8 cellular contexts compared by ENCODE assay signal in the genomic region with DNA sequence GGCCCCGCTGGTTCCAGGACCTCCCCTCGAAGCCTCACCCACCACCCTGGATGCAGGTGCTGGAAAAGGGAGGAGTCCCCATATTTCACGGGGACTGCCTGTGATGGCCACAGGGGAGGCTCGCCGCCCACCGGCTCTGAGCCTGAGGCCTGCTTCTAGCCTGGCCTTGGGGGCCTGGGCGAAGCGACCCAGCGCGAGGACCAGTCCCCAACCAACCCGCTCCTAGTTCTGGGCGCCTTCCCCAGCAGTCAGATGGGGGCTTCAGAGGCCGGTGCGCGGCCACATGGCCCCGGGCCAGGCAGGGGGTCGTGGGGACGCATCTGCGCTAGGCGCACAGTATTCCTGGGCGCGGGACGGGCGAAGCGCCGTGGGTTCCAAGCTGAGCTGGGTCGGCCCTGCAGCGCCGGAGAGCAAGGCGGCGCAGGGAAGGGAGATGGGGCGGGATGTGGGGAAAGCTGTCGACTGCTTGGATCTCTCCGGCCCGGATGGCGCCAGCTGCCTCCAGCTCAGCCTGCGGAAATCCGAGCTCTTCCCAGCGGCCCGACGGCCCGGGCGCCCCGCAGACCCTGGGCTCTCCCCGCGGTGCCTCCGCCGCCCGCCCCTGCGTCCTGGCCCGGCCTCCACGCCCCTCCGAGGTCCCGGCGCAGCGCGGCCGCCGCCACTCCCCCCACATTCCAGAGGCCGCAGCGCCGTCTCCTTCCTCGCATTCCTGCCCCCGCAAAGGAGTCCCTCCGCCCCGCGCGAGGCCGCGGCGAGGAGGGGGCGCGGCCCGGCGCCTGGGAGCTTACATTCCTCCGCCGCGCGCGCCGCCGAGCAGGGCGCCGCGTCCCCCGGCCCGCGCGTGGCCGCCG. TPM values are rescaled to one million over a fixed set of nuclear protein-coding genes. Genes with fewer than 3 reads are reported as not detected.
DNase-seq lines count a peak whose midpoint lies in the region; ATAC-seq and TF ChIP-seq lines count a peak whose summit lies in the region.

A gene (plus strand): TSS at position 788 of the 851 bp plus-strand sequence. CDS start 217 bp downstream, outside the sequence.

- dilution Hi-C loops in mammary epithelial cell (cut with HindIII; ENCODE audit: low sequenced_read_pairs): no loop called here

- peak within 1 kb of the TSS; percentile 24 to 79 for H3K4me3 Mint-ChIP-seq in activated T-cell treated with anti-CD3 and anti-CD28 coated beads, Interleukin-2, amount 50 U/mL, for 72 hours
- H3K4me3 Mint-ChIP-seq in CD8-positive, alpha-beta memory T cell: peak within 1 kb of the TSS in 2 of 7 donors; percentile 39 to 58

- no peak for TF ChIP-seq CTCF in mammary epithelial cell (conservative IDR thresholded peaks at IDR 0.05 in 1 of 2, IDR thresholded peaks at IDR 0.05 in 1 of 2; ENCODE audit: extremely low read depth in 1 of 2, insufficient read depth in 1 of 2, low read depth in 1 of 2, low read length in 2 of 2)

- POLR2A ChIA-PET in CD8-positive, alpha-beta memory T cell (lab: Charles Lee): no interaction called here

- DNase-seq in activated T-cell treated with anti-CD3 and anti-CD28 coated beads, Interleukin-2, amount 50 U/mL, for 72 hours: no peak
- DNase-seq in activated T-cell treated with anti-CD3 and anti-CD28 coated beads, Interleukin-2, amount 50 U/mL, for 1 hour: no peak
- peak; percentile 62 for DNase-seq in mammary epithelial cell
- DNase-seq in iPS-NIHi7 (ENCODE audit: extremely low spot score): peak; percentile 92
- peak; percentile 56 for DNase-seq in smooth muscle cell of the brain vasculature (ENCODE audit: low read depth, low spot score)
- DNase-seq in OCI-M1 (lab: John Stamatoyannopoulos, UW): no peak
- DNase-seq in activated effector memory CD4-positive, alpha-beta T cell treated with anti-CD3 and anti-CD28 coated beads, Interleukin-2, amount 50 U/mL, for 16 hours: no peak
- DNase-seq in CD8-positive, alpha-beta memory T cell: no peak

- H3K4me3 ChIP-seq in mammary epithelial cell (replicated peaks in 1 of 3; ENCODE audit: insufficient read depth in 1 of 3, low read depth in 2 of 3, low read length in 3 of 3): peak within 1 kb of the TSS; percentile 39 to 61 (median 54)
- H3K4me3 ChIP-seq in CD8-positive, alpha-beta memory T cell (ENCODE audit: low read length): no peak within 1 kb of the TSS

- no peaks in the 10 kb centered on the region for H3K27me3 ChIP-seq in mammary epithelial cell (ENCODE audit: insufficient read depth, low read length)
- H3K27me3 ChIP-seq in CD8-positive, alpha-beta memory T cell (ENCODE audit: insufficient read depth, low read length, poor library complexity, severe bottlenecking): peaks cover 9% of the 10 kb centered on the region

- H3K9me3 Mint-ChIP-seq in activated T-cell treated with anti-CD3 and anti-CD28 coated beads, Interleukin-2, amount 50 U/mL, for 72 hours: no peaks in the 10 kb centered on the region
- no peaks in the 10 kb centered on the region for H3K9me3 Mint-ChIP-seq in CD8-positive, alpha-beta memory T cell

- no peaks in the 10 kb centered on the region for H4K20me1 ChIP-seq in mammary epithelial cell (ENCODE audit: insufficient read depth, low read length)

- H3K4me1 Mint-ChIP-seq in activated T-cell treated with anti-CD3 and anti-CD28 coated beads, Interleukin-2, amount 50 U/mL, for 72 hours (ENCODE audit: low read depth): peaks cover 11% of the 10 kb centered on the region
- H3K4me1 Mint-ChIP-seq in CD8-positive, alpha-beta memory T cell: peaks cover 0 to 5% (median 4%) of the 10 kb centered on the region in 3 donors

- H3K27ac Mint-ChIP-seq in activated T-cell treated with anti-CD3 and anti-CD28 coated beads, Interleukin-2, amount 50 U/mL, for 72 hours: no peak within 1 kb of the TSS
- no peak within 1 kb of the TSS for H3K27ac Mint-ChIP-seq in CD8-positive, alpha-beta memory T cell

- H3K36me3 ChIP-seq in mammary epithelial cell (ENCODE audit: insufficient read depth, low read length): no peaks in the 10 kb centered on the region
- H3K36me3 ChIP-seq in CD8-positive, alpha-beta memory T cell (ENCODE audit: insufficient read depth, low read length): no peaks in the 10 kb centered on the region

- in situ Hi-C loops in mammary epithelial cell (cut with MboI; ENCODE audit: low sequenced_read_pairs in 2 of 2): no loop called here

- H3K79me2 ChIP-seq in mammary epithelial cell (ENCODE audit: insufficient read depth, low read length): peaks cover 23% of the 10 kb centered on the region

- intact Hi-C loops in mammary epithelial cell (cut with micrococcal nuclease): no loop called here

- no peaks in the 10 kb centered on the region for H3K9me3 ChIP-seq in mammary epithelial cell (replicated peaks; ENCODE audit: insufficient read depth, low read length)
- H3K9me3 ChIP-seq in CD8-positive, alpha-beta memory T cell (ENCODE audit: low read length): no peaks in the 10 kb centered on the region

- peak; percentile 16 to 18 for ATAC-seq in activated T-cell treated with anti-CD3 and anti-CD28 coated beads, Interleukin-2, amount 50 U/mL, for 72 hours (replicated peaks in 1 of 2)

- WGBS in mammary epithelial cell (ENCODE audit: low coverage, missing lambda C conversion rate): 11% methylated on average over 8 of the region's 91 CpGs

- CTCF ChIA-PET in mammary epithelial cell (lab: Charles Lee; ENCODE audit: low non-redundant PET): interaction anchor here (0.6 kb wide), 1 partner anchor 115 kb away, joined by 4 read pairs; no protein-coding TSS in a partner anchor
- CTCF ChIA-PET in CD8-positive, alpha-beta memory T cell (lab: Charles Lee): no interaction called here

- peak within 1 kb of the TSS; percentile 91 for H3K4me2 ChIP-seq in mammary epithelial cell (ENCODE audit: insufficient read depth, low read depth, low read length)

- no peak within 1 kb of the TSS for H3K27ac ChIP-seq in mammary epithelial cell (ENCODE audit: insufficient read depth, low read depth, low read length)
- H3K27ac ChIP-seq in CD8-positive, alpha-beta memory T cell (ENCODE audit: low read depth, low read length): no peak within 1 kb of the TSS

- H2AFZ ChIP-seq in mammary epithelial cell (ENCODE audit: low read depth, low read length): peak within 1 kb of the TSS; percentile 82

- H3K27me3 Mint-ChIP-seq in activated T-cell treated with anti-CD3 and anti-CD28 coated beads, Interleukin-2, amount 50 U/mL, for 72 hours (ENCODE audit: low read depth): peaks cover 42% of the 10 kb centered on the region
- peaks cover 35 to 36% of the 10 kb centered on the region in 2 donors for H3K27me3 Mint-ChIP-seq in CD8-positive, alpha-beta memory T cell

- H3K4me1 ChIP-seq in mammary epithelial cell (ENCODE audit: insufficient read depth, low read length): peaks cover 12% of the 10 kb centered on the region
- H3K4me1 ChIP-seq in CD8-positive, alpha-beta memory T cell (ENCODE audit: insufficient read depth, low read length): no peaks in the 10 kb centered on the region

- no peak within 1 kb of the TSS for H3K9ac ChIP-seq in mammary epithelial cell (ENCODE audit: insufficient read depth, low read length)

- H3K36me3 Mint-ChIP-seq in activated T-cell treated with anti-CD3 and anti-CD28 coated beads, Interleukin-2, amount 50 U/mL, for 72 hours (ENCODE audit: insufficient read depth in 2 of 2): no peaks in the 10 kb centered on the region
- H3K36me3 Mint-ChIP-seq in CD8-positive, alpha-beta memory T cell: no peaks in the 10 kb centered on the region

- no TSS peak for BruUV-seq in mammary epithelial cell (replicated peaks; lab: Mats Ljungman, UMichigan)

RNA-seq across cellular contexts. Expression of the gene that starts here (rescaled TPM):
- under 1 TPM; 0.30 to 0.70 TPM for total RNA-seq in activated T-cell treated with anti-CD3 and anti-CD28 coated beads, Interleukin-2, amount 50 U/mL, for 72 hours
- 10 to 100 TPM in 1 of 2 donors, 1 to 10 TPM in 1; 7.1 to 22.7 TPM for total RNA-seq in mammary epithelial cell
- polyA plus RNA-seq in mammary epithelial cell: 5.8 TPM
- polyA minus RNA-seq in mammary epithelial cell: 0.93 TPM
- total RNA-seq in CD8-positive, alpha-beta memory T cell: under 1 TPM; 0.16 to 0.83 TPM
- not detected for polyA plus RNA-seq in CD8-positive, alpha-beta memory T cell

Comparison
In these comparisons a context has a peak if more than half of its experiments do, and no peak if none do; other contexts are left out.
1. RNA of the gene that starts here (total RNA-seq): 7.1 to 22.7 TPM in mammary epithelial cell; 0.16 to 0.83 TPM in CD8-positive, alpha-beta memory T cell and 0.30 to 0.70 TPM in activated T-cell treated with anti-CD3 and anti-CD28 coated beads, Interleukin-2, amount 50 U/mL, for 72 hours; every median in the first group is over 4 times any median in the second.
2. Peak in ATAC-seq in activated T-cell treated with anti-CD3 and anti-CD28 coated beads, Interleukin-2, amount 50 U/mL, for 72 hours; RNA of the gene not detected or under 1 TPM.
3. DNase-seq: peak in mammary epithelial cell (single experiment), iPS-NIHi7 (single experiment) and smooth muscle cell of the brain vasculature (single experiment); none in activated T-cell treated with anti-CD3 and anti-CD28 coated beads, Interleukin-2, amount 50 U/mL, for 72 hours (0 of 2), activated T-cell treated with anti-CD3 and anti-CD28 coated beads, Interleukin-2, amount 50 U/mL, for 1 hour (single experiment), OCI-M1 (single experiment), activated effector memory CD4-positive, alpha-beta T cell treated with anti-CD3 and anti-CD28 coated beads, Interleukin-2, amount 50 U/mL, for 16 hours (single experiment) and CD8-positive, alpha-beta memory T cell (0 of 5).